Comparison of ENCODE assay signal across 9 cellular contexts in the genomic region with DNA sequence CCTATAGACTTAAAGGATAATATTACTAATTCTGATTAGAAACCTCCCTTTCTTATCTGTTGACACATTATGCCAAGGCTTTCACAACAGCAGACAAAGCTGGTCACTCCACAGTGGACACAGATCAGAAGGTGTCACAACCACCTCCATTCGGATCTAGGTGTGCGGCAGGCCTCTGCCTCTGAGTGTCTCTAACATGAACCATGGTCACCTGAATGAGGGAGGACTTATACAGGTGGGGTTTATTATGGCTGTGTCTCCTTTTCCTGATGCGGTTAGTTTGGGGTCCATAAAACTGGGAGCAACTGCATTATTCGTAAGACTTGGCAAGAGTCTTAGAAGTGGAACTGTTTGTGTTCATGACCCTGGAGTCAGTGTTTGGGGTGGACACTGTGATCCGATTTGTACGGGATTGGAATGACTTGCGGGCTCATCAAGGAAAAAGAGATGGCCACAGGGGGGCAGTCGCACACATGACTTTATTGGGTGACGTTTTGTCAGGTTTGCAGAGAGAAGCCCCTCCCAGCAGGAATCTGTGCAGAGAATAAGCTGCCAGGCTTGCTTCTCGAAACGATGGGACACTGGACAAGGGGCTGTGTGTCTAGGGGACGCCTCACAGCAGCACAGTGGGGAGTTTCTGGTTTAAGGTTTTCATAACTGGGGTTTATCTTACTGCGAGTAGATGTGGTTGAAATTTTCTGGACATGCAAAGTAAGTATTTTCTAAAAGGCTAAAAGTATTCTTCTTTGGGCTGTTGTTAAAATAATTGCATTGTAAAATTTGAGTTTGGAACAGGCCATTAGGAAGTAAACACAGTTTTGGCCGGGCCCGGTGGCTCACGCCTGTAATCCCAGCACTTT.
DNase-seq lines count a peak whose midpoint lies in the region; ATAC-seq and TF ChIP-seq lines count a peak whose summit lies in the region.
"Had no signal": no experiment of that assay in that cellular context is flagged by ENCODE, and none has a peak within 500 bp of the region (broad histone marks: within the 10 kb centered on the region; RNA-seq: fewer than 3 reads in every experiment).

No MANE protein-coding gene starts in this region.

- H3K27me3 ChIP-seq in adrenal gland (peaks cover 11% of the 10 kb centered on the region), gastrocnemius medialis (peaks cover 0 to 12% (median 5%) of the 10 kb centered on the region in 3 donors)
- H3K27me3 ChIP-seq: BLaER1 had no signal

- H3K4me1 ChIP-seq in adrenal gland (replicated peaks in 1 of 2) (no peaks in the 10 kb centered on the region), gastrocnemius medialis (no peaks in the 10 kb centered on the region)

- peak; percentile 35 to 78 (median 48) for DNase-seq in NCI-H1417 (lab: John Stamatoyannopoulos, UW)
- no peak for DNase-seq in NCI-H1417 treated with DMSO at 0.1 percent for 48 hours (lab: John Stamatoyannopoulos, UW)
- peak; percentile 46 for DNase-seq in LoVo (ENCODE audit: low spot score)
- peak; percentile 63 for DNase-seq in SK-N-DZ (ENCODE audit: low spot score)
- peak; percentile 57 to 86 (median 73) for DNase-seq in adrenal gland
- peak; percentile 34 for DNase-seq in hepatic stellate cell (ENCODE audit: low spot score)
- DNase-seq in gastrocnemius medialis: peak; percentile 9 to 35

- TF ChIP-seq CTCF in adrenal gland (IDR thresholded peaks at IDR 0.05) (peak; percentile 37 to 64 (median 59)), gastrocnemius medialis (IDR thresholded peaks at IDR 0.05 in 4 of 5, conservative IDR thresholded peaks at IDR 0.05 in 1 of 5) (peak in 4 of 5 experiments; percentile 30 to 63 (median 56))

- intact Hi-C loops in adrenal gland (cut with DNase I): loop anchor here in 1 of 2 donors (5.0 kb wide), 1 partner anchor 140 kb away; no protein-coding TSS in a partner anchor
- intact Hi-C loops in gastrocnemius medialis (cut with DNase I; ENCODE audit: low total_unique reads): loop anchor here (1.0 kb wide), 1 partner anchor 141 kb away; no protein-coding TSS in a partner anchor

- H3K4me3 ChIP-seq in adrenal gland (no peak overlapping the region), gastrocnemius medialis (no peak overlapping the region)
- H3K4me3 ChIP-seq: BLaER1 had no signal

- in situ Hi-C loops in gastrocnemius medialis (cut with MboI; ENCODE audit: low sequenced_read_pairs in 4 of 4): loop anchor here in 3 of 4 donors (5.0 kb wide), 2 partner anchors 135 to 140 kb away; no protein-coding TSS in a partner anchor

- no peaks in the 10 kb centered on the region for H3K36me3 ChIP-seq in adrenal gland (replicated peaks in 1 of 2)
- no peaks in the 10 kb centered on the region for H3K36me3 ChIP-seq in gastrocnemius medialis
- H3K36me3 ChIP-seq: BLaER1 had no signal

- TF ChIP-seq POLR2A in adrenal gland (IDR thresholded peaks at IDR 0.05) (no peak), gastrocnemius medialis (IDR thresholded peaks at IDR 0.05) (no peak)

- ATAC-seq in gastrocnemius medialis (peak in 1 of 2 donors; percentile 71), HG03196 (IDR thresholded peaks at IDR 0.05; ENCODE audit: unreplicated experiment) (no peak)

- 24 to 25% (median 25%) methylated on average over 16 of the region's 16 CpGs for WGBS in adrenal gland, 4 donors

- H3K27ac ChIP-seq in adrenal gland (no peak overlapping the region), gastrocnemius medialis (no peak overlapping the region)
- H3K27ac ChIP-seq: BLaER1 had no signal

- H3K9me3 ChIP-seq in adrenal gland (replicated peaks in 1 of 3): no peaks in the 10 kb centered on the region
- H3K9me3 ChIP-seq in gastrocnemius medialis: no peaks in the 10 kb centered on the region
- H3K9me3 ChIP-seq: BLaER1 had no signal
